Comparison of ENCODE assay signal across 24 cellular contexts in the genomic region with DNA sequence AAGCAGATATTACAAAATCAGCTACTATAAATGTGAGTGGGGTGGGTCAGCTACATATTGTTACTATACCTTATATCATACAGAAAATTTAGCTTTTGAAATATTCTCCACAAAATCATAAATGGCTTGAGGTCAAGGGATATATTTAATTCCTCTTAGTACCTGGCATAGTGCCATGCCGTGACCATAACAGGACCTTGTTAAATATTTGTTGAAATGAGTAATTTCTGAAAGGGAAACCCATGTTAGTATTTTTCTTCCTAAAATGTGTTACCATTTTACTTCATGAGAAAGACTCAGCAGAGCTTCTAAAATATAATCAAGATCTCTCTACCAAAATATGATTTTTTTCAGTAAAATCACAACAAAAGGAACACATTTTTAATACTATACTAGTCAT. TPM values are rescaled to one million over a fixed set of nuclear protein-coding genes. Genes with fewer than 3 reads are reported as not detected.
"Had no signal": no experiment of that assay in that cellular context is flagged by ENCODE, and none has a peak within 500 bp of the region (broad histone marks: within the 10 kb centered on the region; RNA-seq: fewer than 3 reads in every experiment).

No MANE protein-coding gene starts in this region.

- H3K36me3 Mint-ChIP-seq: activated naive CD8-positive, alpha-beta T cell treated with anti-CD3 and anti-CD28 coated beads, Interleukin-2, amount 10 ng/mL, durations not matched to agents 7 days and 5 days; stimulated activated memory B cell treated with anti-CD40 and anti-IgM and Interleukin-4, amounts not matched to agents 10 μg/mL and 1 μg/mL and 100 μg/mL, for 72 hours had no signal

- H3K27me3 ChIP-seq: gastrocnemius medialis, right lobe of liver, stomach, suprapubic skin, tibial nerve had no signal

- H3K9me3 Mint-ChIP-seq: activated naive CD8-positive, alpha-beta T cell treated with anti-CD3 and anti-CD28 coated beads, Interleukin-2, amount 10 ng/mL, durations not matched to agents 7 days and 5 days had no signal

- H3K9me3 ChIP-seq: gastrocnemius medialis, right lobe of liver, suprapubic skin had no signal

- H3K9ac ChIP-seq: parathyroid adenoma had no signal

- H2AFZ ChIP-seq: parathyroid adenoma had no signal

- H3K36me3 ChIP-seq: gastrocnemius medialis, right lobe of liver, stomach, suprapubic skin, tibial nerve had no signal

- DNase-seq: activated CD4-positive, alpha-beta memory T cell treated with anti-CD3 and anti-CD28 coated beads for 36 hours; activated CD4-positive, alpha-beta T cell treated with anti-CD3 and anti-CD28 coated beads for 4 hours; activated CD4-positive, CD25-positive, alpha-beta regulatory T cell; activated naive CD4-positive, alpha-beta T cell treated with anti-CD3 and anti-CD28 coated beads for 36 hours; activated naive CD8-positive, alpha-beta T cell treated with anti-CD3 and anti-CD28 coated beads, Interleukin-2, amount 10 ng/mL, durations not matched to agents 7 days and 5 days; activated T-cell treated with anti-CD3 and anti-CD28 coated beads, Interleukin-2, amount 50 U/mL, for 48 hours; amniotic stem cell; gastrocnemius medialis; head of caudate nucleus; hypothalamus; left cardiac atrium; mesendoderm; mucosa of descending colon; nephron progenitor cell; right lobe of liver; small intestine; stimulated activated CD4-positive, alpha-beta T cell treated with anti-CD3 and anti-CD28 coated beads, Interleukin-15, amount 100 ng/mL, for 24 hours; stomach; T-helper 17 cell had no signal

- H3K4me1 Mint-ChIP-seq: activated naive CD8-positive, alpha-beta T cell treated with anti-CD3 and anti-CD28 coated beads, Interleukin-2, amount 10 ng/mL, durations not matched to agents 7 days and 5 days; nephron progenitor cell; stimulated activated memory B cell treated with anti-CD40 and anti-IgM and Interleukin-4, amounts not matched to agents 10 μg/mL and 1 μg/mL and 100 μg/mL, for 72 hours; T-helper 17 cell had no signal

- H3K4me3 Mint-ChIP-seq: activated CD4-positive, alpha-beta memory T cell treated with anti-CD3 and anti-CD28 coated beads for 36 hours; activated naive CD4-positive, alpha-beta T cell treated with anti-CD3 and anti-CD28 coated beads for 36 hours; activated naive CD8-positive, alpha-beta T cell treated with anti-CD3 and anti-CD28 coated beads, Interleukin-2, amount 10 ng/mL, durations not matched to agents 7 days and 5 days; nephron progenitor cell; stimulated activated memory B cell treated with anti-CD40 and anti-IgM and Interleukin-4, amounts not matched to agents 10 μg/mL and 1 μg/mL and 100 μg/mL, for 72 hours; T-helper 17 cell had no signal

- H3K79me2 ChIP-seq: parathyroid adenoma had no signal

- H3K27ac Mint-ChIP-seq: activated CD4-positive, alpha-beta memory T cell treated with anti-CD3 and anti-CD28 coated beads for 36 hours; activated naive CD4-positive, alpha-beta T cell treated with anti-CD3 and anti-CD28 coated beads for 36 hours; activated naive CD8-positive, alpha-beta T cell treated with anti-CD3 and anti-CD28 coated beads, Interleukin-2, amount 10 ng/mL, durations not matched to agents 7 days and 5 days; nephron progenitor cell; stimulated activated memory B cell treated with anti-CD40 and anti-IgM and Interleukin-4, amounts not matched to agents 10 μg/mL and 1 μg/mL and 100 μg/mL, for 72 hours; T-helper 17 cell had no signal

- H3K4me3 ChIP-seq: gastrocnemius medialis, mucosa of descending colon, right lobe of liver, stomach, suprapubic skin, tibial nerve had no signal

- FAIRE-seq: endometrium, small intestine had no signal

- H3K27ac ChIP-seq: gastrocnemius medialis, parathyroid adenoma, right lobe of liver, stomach, suprapubic skin, tibial nerve had no signal

- H3K4me1 ChIP-seq: gastrocnemius medialis, parathyroid adenoma, right lobe of liver, stomach, suprapubic skin had no signal

- ATAC-seq: gastrocnemius medialis; mucosa of descending colon; right lobe of liver; stimulated activated memory B cell treated with anti-CD40 and anti-IgM and Interleukin-4, amounts not matched to agents 10 μg/mL and 1 μg/mL and 100 μg/mL, for 72 hours; T-helper 17 cell had no signal

- H3K27me3 Mint-ChIP-seq: activated naive CD8-positive, alpha-beta T cell treated with anti-CD3 and anti-CD28 coated beads, Interleukin-2, amount 10 ng/mL, durations not matched to agents 7 days and 5 days; stimulated activated memory B cell treated with anti-CD40 and anti-IgM and Interleukin-4, amounts not matched to agents 10 μg/mL and 1 μg/mL and 100 μg/mL, for 72 hours; T-helper 17 cell had no signal

RNA-seq across cellular contexts. Expression of gene ATP10B, which starts 14.8 kb away (rescaled TPM):
- total RNA-seq: activated CD4-positive, alpha-beta memory T cell treated with anti-CD3 and anti-CD28 coated beads for 36 hours; activated naive CD4-positive, alpha-beta T cell treated with anti-CD3 and anti-CD28 coated beads for 36 hours; activated naive CD8-positive, alpha-beta T cell treated with anti-CD3 and anti-CD28 coated beads, Interleukin-2, amount 10 ng/mL, durations not matched to agents 7 days and 5 days; T-helper 17 cell had no signal
